Comparison of ENCODE assay signal across 8 cellular contexts in the genomic region with DNA sequence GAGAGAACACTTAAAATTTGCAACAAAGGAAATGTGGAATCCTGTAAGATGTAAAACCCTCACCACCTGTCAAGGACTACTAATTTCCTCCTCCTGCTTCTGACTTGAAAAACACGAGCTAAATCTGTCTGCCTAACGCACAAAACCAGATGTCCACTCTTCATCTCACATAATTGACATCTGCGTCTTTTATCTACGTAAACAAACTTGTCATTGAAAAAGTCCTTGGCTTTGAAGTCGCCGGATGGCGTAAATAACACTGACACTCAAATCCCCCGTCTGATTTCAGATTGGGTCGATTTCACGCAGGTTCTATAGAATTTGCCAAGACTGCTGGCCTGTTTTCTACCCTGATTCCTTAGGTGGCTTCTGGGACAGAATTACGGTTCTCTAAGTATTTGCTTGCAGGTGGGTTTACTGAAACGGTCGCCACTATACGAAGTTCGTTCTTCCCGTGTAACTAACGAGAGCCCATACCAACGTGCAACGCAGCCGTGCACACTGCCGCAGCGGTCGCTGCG. TPM values are rescaled to one million over a fixed set of nuclear protein-coding genes. Genes with fewer than 3 reads are reported as not detected.
DNase-seq lines count a peak whose midpoint lies in the region; ATAC-seq lines count a peak whose summit lies in the region.

No MANE protein-coding gene starts in this region.

- CTCF ChIA-PET in activated CD4-positive, alpha-beta memory T cell treated with anti-CD3 and anti-CD28 coated beads, Interleukin-2, amount 10 ng/mL, durations not matched to agents 7 days and 5 days (lab: Charles Lee) = interaction anchor here (0.7 to 3.2 kb wide), 4 partner anchors 11 to 271 kb away, joined by 3 to 30 read pairs (median 7); a partner anchor contains a TSS

- H3K4me3 ChIP-seq in BLaER1 = peak overlapping the region; percentile 91
- peak overlapping the region; percentile 88 for H3K4me3 ChIP-seq in HUES6 (ENCODE audit: low read depth, low read length)
- H3K4me3 ChIP-seq in skeletal muscle cell (ENCODE audit: low read depth, low read length) = peak overlapping the region; percentile 81

- peak overlapping the region; percentile 81 for H3K27ac Mint-ChIP-seq in activated CD4-positive, alpha-beta memory T cell treated with anti-CD3 and anti-CD28 coated beads, Interleukin-2, amount 10 ng/mL, durations not matched to agents 7 days and 5 days

- H3K9ac ChIP-seq in BLaER1 (peak overlapping the region; percentile 96), HUES6 (ENCODE audit: low read length) (peak overlapping the region; percentile 51)

- ATAC-seq in GM19324 (IDR thresholded peaks at IDR 0.05; ENCODE audit: low FRiP score, unreplicated experiment) (peak; percentile 13), left cardiac atrium (peak; percentile 1 to 3), GM18907 (IDR thresholded peaks at IDR 0.05; ENCODE audit: unreplicated experiment) (no peak)

- H3K36me3 ChIP-seq in BLaER1 = peaks cover 25% of the 10 kb centered on the region
- peaks cover 6% of the 10 kb centered on the region; the same call in 1 of the 2 replicates for H3K36me3 ChIP-seq in HUES6 (ENCODE audit: control insufficient read depth, insufficient read depth, low read length)

- no peaks in the 10 kb centered on the region for H3K27me3 Mint-ChIP-seq in activated CD4-positive, alpha-beta memory T cell treated with anti-CD3 and anti-CD28 coated beads, Interleukin-2, amount 10 ng/mL, durations not matched to agents 7 days and 5 days

- peaks cover 23% of the 10 kb centered on the region for H3K9me3 ChIP-seq in BLaER1
- H3K9me3 ChIP-seq in HUES6 (ENCODE audit: control insufficient read depth, insufficient read depth, low read depth, low read length) = no peaks in the 10 kb centered on the region

- H3K27me3 ChIP-seq in BLaER1 = no peaks in the 10 kb centered on the region
- no peaks in the 10 kb centered on the region for H3K27me3 ChIP-seq in HUES6 (ENCODE audit: control insufficient read depth, insufficient read depth, low read length)

- peak overlapping the region; percentile 96 for H3K4me3 Mint-ChIP-seq in activated CD4-positive, alpha-beta memory T cell treated with anti-CD3 and anti-CD28 coated beads, Interleukin-2, amount 10 ng/mL, durations not matched to agents 7 days and 5 days

- H4K20me1 ChIP-seq in BLaER1 = peaks cover 40% of the 10 kb centered on the region

- intact Hi-C loops in left cardiac atrium (cut with DNase I) = loop anchor here in 1 of 2 donors (2.0 kb wide), 1 partner anchor 15 kb away; a partner anchor contains a TSS

- peaks cover 21% of the 10 kb centered on the region for H3K4me1 ChIP-seq in BLaER1
- H3K4me1 ChIP-seq in HUES6 (ENCODE audit: control insufficient read depth, insufficient read depth, low read length) = peaks cover 9% of the 10 kb centered on the region

- peaks cover 31% of the 10 kb centered on the region for H3K4me1 Mint-ChIP-seq in activated CD4-positive, alpha-beta memory T cell treated with anti-CD3 and anti-CD28 coated beads, Interleukin-2, amount 10 ng/mL, durations not matched to agents 7 days and 5 days

- peaks cover 20% of the 10 kb centered on the region for H3K36me3 Mint-ChIP-seq in activated CD4-positive, alpha-beta memory T cell treated with anti-CD3 and anti-CD28 coated beads, Interleukin-2, amount 10 ng/mL, durations not matched to agents 7 days and 5 days (ENCODE audit: low read depth)

- no peaks in the 10 kb centered on the region for H3K9me3 Mint-ChIP-seq in activated CD4-positive, alpha-beta memory T cell treated with anti-CD3 and anti-CD28 coated beads, Interleukin-2, amount 10 ng/mL, durations not matched to agents 7 days and 5 days

- peak overlapping the region; percentile 91 for H3K27ac ChIP-seq in BLaER1
- H3K27ac ChIP-seq in HUES6 (ENCODE audit: low read depth, low read length) = peak overlapping the region; percentile 11; the same call in 1 of the 2 replicates

- POLR2A ChIA-PET in activated CD4-positive, alpha-beta memory T cell treated with anti-CD3 and anti-CD28 coated beads, Interleukin-2, amount 10 ng/mL, durations not matched to agents 7 days and 5 days (lab: Charles Lee) = interaction anchor here (0.6 to 6.6 kb wide), 13 partner anchors 9 to 716 kb away, joined by 3 to 275 read pairs (median 7); a partner anchor contains a TSS

- no peak for DNase-seq in activated CD4-positive, alpha-beta memory T cell treated with anti-CD3 and anti-CD28 coated beads, Interleukin-2, amount 10 ng/mL, durations not matched to agents 7 days and 5 days
- DNase-seq in left cardiac atrium = no peak
- no peak for DNase-seq in skeletal muscle cell (ENCODE audit: low read depth)
- no peak for DNase-seq in medulla oblongata (ENCODE audit: extremely low spot score)

- H3K4me2 ChIP-seq in BLaER1 = peak overlapping the region; percentile 87

RNA-seq across cellular contexts. Expression of a gene that starts 0.5 kb away (rescaled TPM):
- total RNA-seq in activated CD4-positive, alpha-beta memory T cell treated with anti-CD3 and anti-CD28 coated beads, Interleukin-2, amount 10 ng/mL, durations not matched to agents 7 days and 5 days = 10 to 100 TPM; 23.5 to 24.8 TPM
- 10 to 100 TPM; 19.8 to 32.6 TPM for total RNA-seq in left cardiac atrium

RNA-seq across cellular contexts. Expression of a gene that starts 15.2 kb away (rescaled TPM):
- total RNA-seq in activated CD4-positive, alpha-beta memory T cell treated with anti-CD3 and anti-CD28 coated beads, Interleukin-2, amount 10 ng/mL, durations not matched to agents 7 days and 5 days = 10 to 100 TPM; 85.9 to 92.6 TPM
- 100 to 1,000 TPM; 111 to 117 TPM for total RNA-seq in left cardiac atrium

RNA-seq across cellular contexts. Expression of a gene that starts 15.7 kb away (rescaled TPM):
- total RNA-seq in activated CD4-positive, alpha-beta memory T cell treated with anti-CD3 and anti-CD28 coated beads, Interleukin-2, amount 10 ng/mL, durations not matched to agents 7 days and 5 days = 100 to 1,000 TPM; 227 to 229 TPM
- 100 to 1,000 TPM; 164 to 166 TPM for total RNA-seq in left cardiac atrium
